8 cellular contexts compared by ENCODE assay signal in genomic region chr12:132909030-132909368, GRCh38. TPM values are rescaled to one million over a fixed set of nuclear protein-coding genes. Genes with fewer than 3 reads are reported as not detected.
A peak's percentile ranks its signal among the peaks of the same experiment; 100 is the strongest.
DNase-seq lines count a peak whose midpoint lies in the region; ATAC-seq and TF ChIP-seq lines count a peak whose summit lies in the region.

No MANE protein-coding gene starts in this region.

- H3K36me3 Mint-ChIP-seq in activated CD8-positive, alpha-beta memory T cell treated with anti-CD3 and anti-CD28 coated beads, Interleukin-2, amount 10 ng/mL, durations not matched to agents 7 days and 5 days = peaks cover 27% of the 10 kb centered on the region

- TF ChIP-seq POLR2A in right lobe of liver (IDR thresholded peaks at IDR 0.05) (no peak), thyroid gland (IDR thresholded peaks at IDR 0.05) (no peak)

- H3K4me3 ChIP-seq in astrocyte of the spinal cord (ENCODE audit: low read depth, low read length) (peak overlapping the region; percentile 72), right lobe of liver (peak overlapping the region; percentile 35 to 47 (median 46)), thyroid gland (replicated peaks in 1 of 3) (peak overlapping the region; percentile 27 to 72 (median 34))

- 0% methylated on average over 12 of the region's 22 CpGs for WGBS in right lobe of liver (ENCODE audit: insufficient coverage, low coverage, low lambda C conversion rate, missing lambda C conversion rate)
- WGBS in thyroid gland, 2 donors = 1 to 2% methylated on average over 18 to 22 of the region's 22 CpGs

- peaks cover 0 to 9% of the 10 kb centered on the region in 2 donors for H3K27me3 ChIP-seq in right lobe of liver
- H3K27me3 ChIP-seq in thyroid gland = no peaks in the 10 kb centered on the region

- H3K9me3 Mint-ChIP-seq in activated CD8-positive, alpha-beta memory T cell treated with anti-CD3 and anti-CD28 coated beads, Interleukin-2, amount 10 ng/mL, durations not matched to agents 7 days and 5 days (ENCODE audit: low read depth) = peaks cover 15% of the 10 kb centered on the region

- H3K36me3 ChIP-seq in right lobe of liver (no peaks in the 10 kb centered on the region), thyroid gland (no peaks in the 10 kb centered on the region)

- H3K27me3 Mint-ChIP-seq in activated CD8-positive, alpha-beta memory T cell treated with anti-CD3 and anti-CD28 coated beads, Interleukin-2, amount 10 ng/mL, durations not matched to agents 7 days and 5 days = peaks cover 15% of the 10 kb centered on the region

- TF ChIP-seq CTCF in astrocyte of the spinal cord (IDR thresholded peaks at IDR 0.05; ENCODE audit: low read depth, low read length) (no peak), right lobe of liver (IDR thresholded peaks at IDR 0.05) (no peak), thyroid gland (IDR thresholded peaks at IDR 0.05) (no peak)

- CTCF ChIA-PET in activated CD8-positive, alpha-beta memory T cell treated with anti-CD3 and anti-CD28 coated beads, Interleukin-2, amount 10 ng/mL, durations not matched to agents 7 days and 5 days (lab: Charles Lee) = interaction anchor here (1.1 kb wide), 1 partner anchor 129 kb away, joined by 6 read pairs; the partner anchor contains the start of gene ZNF84

- H3K4me1 ChIP-seq in right lobe of liver (no peaks in the 10 kb centered on the region), thyroid gland (peaks cover 7 to 13% of the 10 kb centered on the region in 2 donors)

- in situ Hi-C loops in astrocyte of the spinal cord (cut with HindIII; ENCODE audit: low sequenced_read_pairs) = no loop called here

- peak overlapping the region; percentile 81 for H3K4me3 Mint-ChIP-seq in activated CD8-positive, alpha-beta memory T cell treated with anti-CD3 and anti-CD28 coated beads, Interleukin-2, amount 10 ng/mL, durations not matched to agents 7 days and 5 days

- H3K9me3 ChIP-seq in right lobe of liver (peaks cover 0 to 10% (median 0%) of the 10 kb centered on the region in 4 donors), thyroid gland (no peaks in the 10 kb centered on the region)

- H3K27ac ChIP-seq in right lobe of liver (peak overlapping the region in 1 of 3 donors; percentile 57), thyroid gland (peak overlapping the region in 2 of 3 donors; percentile 64 to 72)

- intact Hi-C loops in right lobe of liver (cut with DNase I) = no loop called here
- intact Hi-C loops in thyroid gland (cut with DNase I) = loop anchor here (10.0 kb wide), 1 partner anchor 144 kb away; the partner anchor contains the start of gene ANKLE2

- H3K27ac Mint-ChIP-seq in activated CD8-positive, alpha-beta memory T cell treated with anti-CD3 and anti-CD28 coated beads, Interleukin-2, amount 10 ng/mL, durations not matched to agents 7 days and 5 days = peak overlapping the region; percentile 94

- no peak for ATAC-seq in activated CD8-positive, alpha-beta memory T cell treated with anti-CD3 and anti-CD28 coated beads, Interleukin-2, amount 10 ng/mL, durations not matched to agents 7 days and 5 days
- peak in 1 of 4 donors; percentile 21 for ATAC-seq in right lobe of liver
- no peak for ATAC-seq in HG03280 (IDR thresholded peaks at IDR 0.05; ENCODE audit: unreplicated experiment)

- peaks cover 21% of the 10 kb centered on the region for H3K4me1 Mint-ChIP-seq in activated CD8-positive, alpha-beta memory T cell treated with anti-CD3 and anti-CD28 coated beads, Interleukin-2, amount 10 ng/mL, durations not matched to agents 7 days and 5 days

- DNase-seq in activated CD8-positive, alpha-beta memory T cell treated with anti-CD3 and anti-CD28 coated beads, Interleukin-2, amount 10 ng/mL, durations not matched to agents 7 days and 5 days = no peak
- no peak for DNase-seq in activated CD8-positive, alpha-beta memory T cell treated with anti-CD3 and anti-CD28 coated beads, Interleukin-2, amount 50 U/mL, for 48 hours
- no peak for DNase-seq in astrocyte of the spinal cord (ENCODE audit: low read depth, low spot score)
- no peak for DNase-seq in right lobe of liver
- no peak for DNase-seq in thyroid gland
- no peak for DNase-seq in SHP77 treated with DMSO at 0.1 percent for 48 hours (lab: John Stamatoyannopoulos, UW)
- no peak for DNase-seq in occipital lobe (lab: John Stamatoyannopoulos, UW)

RNA-seq across cellular contexts. Expression of gene CHFR, which starts 21.6 kb away (rescaled TPM):
- total RNA-seq in activated CD8-positive, alpha-beta memory T cell treated with anti-CD3 and anti-CD28 coated beads, Interleukin-2, amount 10 ng/mL, durations not matched to agents 7 days and 5 days = 10 to 100 TPM; 87.7 to 89.7 TPM
- total RNA-seq in right lobe of liver = 10 to 100 TPM; 11.0 to 20.4 (median 13.5) TPM
- 10 to 100 TPM; 21.8 to 40.6 (median 27.7) TPM for total RNA-seq in thyroid gland
- total RNA-seq in occipital lobe = 29.6 TPM

RNA-seq across cellular contexts. Expression of gene ZNF605, which starts 47.1 kb away (rescaled TPM):
- 10 to 100 TPM in 1 of 2 experiments, 1 to 10 TPM in 1; 8.9 to 10.0 TPM for total RNA-seq in activated CD8-positive, alpha-beta memory T cell treated with anti-CD3 and anti-CD28 coated beads, Interleukin-2, amount 10 ng/mL, durations not matched to agents 7 days and 5 days
- total RNA-seq in right lobe of liver (1 to 10 TPM; 2.2 to 7.9 (median 5.7) TPM), thyroid gland (10 to 100 TPM; 22.6 to 26.1 (median 24.1) TPM), occipital lobe (24.0 TPM)
